1 cellular context compared by ENCODE assay signal in genomic region chr4:74005528-74005927, GRCh38.
TF ChIP-seq lines count a peak whose summit lies in the region.

No MANE protein-coding gene starts in this region.

TF ChIP-seq in HepG2, 621 proteins besides CTCF, POLR2A, EP300 and RAD21 (continued from another document and continues in another):
- TF ChIP-seq HNRNPH1 (optimal IDR thresholded peaks at IDR 0.05; ENCODE audit: low read depth, low read length) (no peak), ZKSCAN1 (IDR thresholded peaks at IDR 0.05; ENCODE audit: low read length) (no peak), ZBTB26 (CRISPR knock-in tag; IDR thresholded peaks at IDR 0.05; ENCODE audit: borderline replicate concordance) (no peak), ZNF558 (CRISPR knock-in tag; IDR thresholded peaks at IDR 0.05; ENCODE audit: borderline replicate concordance) (no peak), AHDC1 (CRISPR knock-in tag; IDR thresholded peaks at IDR 0.05; ENCODE audit: borderline replicate concordance) (peak; percentile 23; the same call in 1 of the 2 replicates), YY1 (IDR thresholded peaks at IDR 0.05; ENCODE audit: insufficient read depth, insufficient replicate concordance, low read depth, low read length) (no peak), ZNF749 (CRISPR knock-in tag; IDR thresholded peaks at IDR 0.05; ENCODE audit: borderline replicate concordance) (no peak), MXD4 (CRISPR knock-in tag; IDR thresholded peaks at IDR 0.05) (no peak), CBFB (CRISPR knock-in tag; IDR thresholded peaks at IDR 0.05) (0 out of 2 replicates have a peak, but pooled peaks have one; percentile 34), ZNF510 (CRISPR knock-in tag; IDR thresholded peaks at IDR 0.05; ENCODE audit: low read depth) (no peak), CBX2 (IDR thresholded peaks at IDR 0.05; ENCODE audit: low read depth, low read length) (no peak), CBX2 (CRISPR knock-in tag; IDR thresholded peaks at IDR 0.05; ENCODE audit: low read depth) (no peak), ZNF768 (CRISPR knock-in tag; IDR thresholded peaks at IDR 0.05) (no peak), TFE3 (CRISPR knock-in tag; IDR thresholded peaks at IDR 0.05) (peak; percentile 82), PAX8 (CRISPR knock-in tag; IDR thresholded peaks at IDR 0.05; ENCODE audit: borderline replicate concordance) (no peak), ZNF550 (CRISPR knock-in tag; IDR thresholded peaks at IDR 0.05; ENCODE audit: borderline replicate concordance) (no peak), REL (CRISPR knock-in tag; conservative IDR thresholded peaks at IDR 0.05) (no peak), CEBPZ (IDR thresholded peaks at IDR 0.05; ENCODE audit: low read length) (no peak), DRAP1 (CRISPR knock-in tag; IDR thresholded peaks at IDR 0.05) (no peak), SMAD3 (CRISPR knock-in tag; IDR thresholded peaks at IDR 0.05) (no peak), IRF1 (CRISPR knock-in tag; IDR thresholded peaks at IDR 0.05; ENCODE audit: low read depth) (no peak), FUBP1 (CRISPR knock-in tag; IDR thresholded peaks at IDR 0.05; ENCODE audit: borderline replicate concordance) (no peak), HDAC6 (IDR thresholded peaks at IDR 0.05; ENCODE audit: low read depth, low read length) (no peak), FOXJ3 (CRISPR knock-in tag; IDR thresholded peaks at IDR 0.05; ENCODE audit: borderline replicate concordance) (peak; percentile 64; the same call in 1 of the 2 replicates), TFAP4 (IDR thresholded peaks at IDR 0.05; ENCODE audit: borderline replicate concordance, low read depth) (peak; percentile 46; the same call in 1 of the 2 replicates), ZFP90 (CRISPR knock-in tag; IDR thresholded peaks at IDR 0.05; ENCODE audit: borderline replicate concordance) (no peak), MED13 (CRISPR knock-in tag; IDR thresholded peaks at IDR 0.05) (no peak), ONECUT2 (CRISPR knock-in tag; IDR thresholded peaks at IDR 0.05) (no peak), ZNF567 (CRISPR knock-in tag; IDR thresholded peaks at IDR 0.05; ENCODE audit: borderline replicate concordance) (no peak), CENPX (CRISPR knock-in tag; IDR thresholded peaks at IDR 0.05) (no peak), ZNF205 (CRISPR knock-in tag; IDR thresholded peaks at IDR 0.05) (no peak), ADNP (CRISPR knock-in tag; IDR thresholded peaks at IDR 0.05) (no peak), GMEB1 (CRISPR knock-in tag; IDR thresholded peaks at IDR 0.05; ENCODE audit: borderline replicate concordance) (no peak), ZNF263 (CRISPR knock-in tag; IDR thresholded peaks at IDR 0.05) (no peak), PHB2 (IDR thresholded peaks at IDR 0.05; ENCODE audit: partially characterized antibody) (no peak), HBP1 (CRISPR knock-in tag; IDR thresholded peaks at IDR 0.05; ENCODE audit: low read depth) (no peak), ZNF12 (CRISPR knock-in tag; IDR thresholded peaks at IDR 0.05) (no peak), HES4 (CRISPR knock-in tag; IDR thresholded peaks at IDR 0.05; ENCODE audit: borderline replicate concordance) (no peak), TEAD2 (CRISPR knock-in tag; IDR thresholded peaks at IDR 0.05) (no peak), KDM4B (CRISPR knock-in tag; IDR thresholded peaks at IDR 0.05) (no peak), POLR2AphosphoS2 (IDR thresholded peaks at IDR 0.05; ENCODE audit: low read depth, low read length) (no peak), THAP7 (CRISPR knock-in tag; IDR thresholded peaks at IDR 0.05) (no peak)
